ENCODE assay signal across 12 cellular contexts in the genomic region with DNA sequence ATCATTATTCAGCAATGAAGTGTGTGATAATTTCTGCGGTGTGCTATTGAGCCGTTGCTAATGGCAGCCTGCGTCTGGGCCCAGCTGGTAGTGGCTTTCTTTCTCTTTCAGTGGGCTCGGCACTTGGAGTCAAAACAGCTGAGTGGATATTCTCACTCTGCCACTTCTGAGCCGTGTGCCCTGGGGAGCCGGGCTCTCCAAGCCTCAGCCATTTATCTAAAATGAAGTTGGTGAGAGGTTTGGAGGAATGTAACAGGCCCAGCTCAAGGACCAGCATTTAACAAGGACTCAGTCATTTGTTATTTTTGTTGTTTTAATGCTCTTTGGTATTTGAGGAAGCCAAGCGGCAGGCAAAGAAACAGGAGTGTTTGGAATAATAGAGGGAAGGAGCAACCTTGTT.
A peak's percentile ranks its signal among the peaks of the same experiment; 100 is the strongest.
DNase-seq lines count a peak whose midpoint lies in the region; ATAC-seq and TF ChIP-seq lines count a peak whose summit lies in the region.
"Had no signal": no experiment of that assay in that cellular context is flagged by ENCODE, and none has a peak within 500 bp of the region (broad histone marks: within the 10 kb centered on the region; RNA-seq: fewer than 3 reads in every experiment).

No MANE protein-coding gene starts in this region.

- no peaks in the 10 kb centered on the region for H3K36me3 ChIP-seq in GM23338 (ENCODE audit: insufficient read depth)
- no peaks in the 10 kb centered on the region for H3K36me3 ChIP-seq in endocrine pancreas (ENCODE audit: control insufficient read depth, insufficient read depth, low read length)
- H3K36me3 ChIP-seq in neuronal stem cell (replicated peaks in 1 of 2; ENCODE audit: control insufficient read depth in 2 of 2, insufficient read depth in 2 of 2, low read length in 2 of 2) = no peaks in the 10 kb centered on the region
- H3K36me3 ChIP-seq in adrenal gland (replicated peaks in 1 of 2) = no peaks in the 10 kb centered on the region
- H3K36me3 ChIP-seq: WERI-Rb-1 had no signal

- no peaks in the 10 kb centered on the region for H3K79me2 ChIP-seq in GM23338 (replicated peaks; ENCODE audit: insufficient read depth)

- no peak overlapping the region for H4K91ac ChIP-seq in neuronal stem cell (ENCODE audit: low read depth, low read length, poor library complexity)

- H3K9me3 ChIP-seq in endocrine pancreas (ENCODE audit: control insufficient read depth, low read length) (no peaks in the 10 kb centered on the region), neuronal stem cell (replicated peaks in 1 of 2; ENCODE audit: control insufficient read depth in 2 of 2, insufficient read depth in 1 of 2, low read depth in 1 of 2, low read length in 2 of 2) (no peaks in the 10 kb centered on the region), adrenal gland (replicated peaks in 1 of 3) (no peaks in the 10 kb centered on the region)

- H3K9me2 ChIP-seq in GM23338 (ENCODE audit: insufficient read depth) = peaks cover 5% of the 10 kb centered on the region; the same call in 1 of the 2 replicates

- no peaks in the 10 kb centered on the region for H3K79me1 ChIP-seq in neuronal stem cell (ENCODE audit: low read depth, low read length)

- no peaks in the 10 kb centered on the region for H3K36me3 Mint-ChIP-seq in GM23338 (ENCODE audit: low read depth)

- WGBS in neuronal stem cell (ENCODE audit: extremely low coverage in 2 of 2, insufficient read length in 2 of 2, insufficient replicate concordance in 1 of 2), 2 donors = no CpG with 5 or more reads among the region's 7 CpGs
- WGBS in adrenal gland, 4 donors = 77 to 85% (median 81%) methylated on average over 7 of the region's 7 CpGs

- H3K4me2 ChIP-seq in GM23338 (no peak overlapping the region), neuronal stem cell (ENCODE audit: insufficient read depth, low read length, poor library complexity, severe bottlenecking) (no peak overlapping the region)

- H3K9ac ChIP-seq in endocrine pancreas (ENCODE audit: control insufficient read depth, insufficient read depth, low read length) (no peak overlapping the region), neuronal stem cell (ENCODE audit: low read depth, low read length, poor library complexity) (no peak overlapping the region)

- no peaks in the 10 kb centered on the region; the same call in 1 of the 2 replicates for H3F3A ChIP-seq in GM23338 (replicated peaks; ENCODE audit: low read depth)

- H3K4me3 Mint-ChIP-seq in GM23338 = no peak overlapping the region

- no peak overlapping the region for H3K14ac ChIP-seq in neuronal stem cell (ENCODE audit: low read length)

- peaks cover 15% of the 10 kb centered on the region for H3K4me1 Mint-ChIP-seq in GM23338

- no peak overlapping the region for H3K23ac ChIP-seq in neuronal stem cell (ENCODE audit: low read depth, low read length, poor library complexity)

- TF ChIP-seq CTCF in GM23338 (conservative IDR thresholded peaks at IDR 0.05; ENCODE audit: low read depth in 2 of 2) = no peak
- TF ChIP-seq CTCF in adrenal gland (IDR thresholded peaks at IDR 0.05) = no peak

- H2AK5ac ChIP-seq in neuronal stem cell (ENCODE audit: low read depth, low read length) = no peak overlapping the region

- no peaks in the 10 kb centered on the region; the same call in 2 of the 3 replicates for H3K9me3 Mint-ChIP-seq in GM23338

- H3K4me3 ChIP-seq in GM23338 (no peak overlapping the region), endocrine pancreas (ENCODE audit: control insufficient read depth, insufficient read depth, low read length) (peak overlapping the region; percentile 28), neuronal stem cell (ENCODE audit: low read length in 2 of 2) (no peak overlapping the region), adrenal gland (no peak overlapping the region)
- H3K4me3 ChIP-seq: skin epidermis had no signal

- TF ChIP-seq POLR2A in adrenal gland (IDR thresholded peaks at IDR 0.05) = no peak

- H3K27me3 ChIP-seq in GM23338 (ENCODE audit: insufficient read depth) = no peaks in the 10 kb centered on the region
- no peaks in the 10 kb centered on the region for H3K27me3 ChIP-seq in endocrine pancreas (ENCODE audit: control insufficient read depth, insufficient read depth, low read length)
- no peaks in the 10 kb centered on the region for H3K27me3 ChIP-seq in neuronal stem cell (ENCODE audit: control insufficient read depth in 3 of 3, insufficient read depth in 3 of 3, low read depth in 1 of 3, low read length in 3 of 3)
- H3K27me3 ChIP-seq in adrenal gland = no peaks in the 10 kb centered on the region

- H3K27ac ChIP-seq in GM23338 (ENCODE audit: low read depth) (peak overlapping the region; percentile 80), neuronal stem cell (replicated peaks; ENCODE audit: low read length) (peak overlapping the region; percentile 58), adrenal gland (no peak overlapping the region)
- H3K27ac ChIP-seq: C4-2B, skin epidermis, WERI-Rb-1 had no signal

- H3K18ac ChIP-seq in neuronal stem cell (ENCODE audit: low read length) = no peak overlapping the region

- H2BK120ac ChIP-seq in neuronal stem cell (ENCODE audit: low read depth, low read length) = no peak overlapping the region

- H3K4me1 ChIP-seq in GM23338 (ENCODE audit: insufficient read depth) = 0 out of 2 replicates have a peak, but pooled peaks cover 3% of the 10 kb centered on the region
- H3K4me1 ChIP-seq in endocrine pancreas (ENCODE audit: control insufficient read depth, insufficient read depth, low read length) = no peaks in the 10 kb centered on the region
- H3K4me1 ChIP-seq in neuronal stem cell (ENCODE audit: control insufficient read depth in 2 of 2, insufficient read depth in 1 of 2, low read depth in 1 of 2, low read length in 2 of 2) = peaks cover 5 to 13% of the 10 kb centered on the region in 2 donors
- no peaks in the 10 kb centered on the region for H3K4me1 ChIP-seq in adrenal gland (replicated peaks in 1 of 2)

- no peak overlapping the region for H2BK15ac ChIP-seq in neuronal stem cell (ENCODE audit: low read length)

- intact Hi-C loops in adrenal gland (cut with DNase I) = no loop called here

- peak; percentile 60 for ATAC-seq in GM23338

- 0 out of 2 replicates have a peak overlapping the region, but pooled peaks have one; percentile 46 for H3K27ac Mint-ChIP-seq in GM23338

- no peak overlapping the region for H2BK5ac ChIP-seq in neuronal stem cell (ENCODE audit: low read length)

- no peak overlapping the region for H3K4ac ChIP-seq in neuronal stem cell (ENCODE audit: low read length)

- H2BK12ac ChIP-seq in neuronal stem cell (ENCODE audit: low read length) = no peak overlapping the region

- DNase-seq in GM23338 (ENCODE audit: low spot score) (peak; percentile 33), NCI-H187 (lab: John Stamatoyannopoulos, UW) (peak; percentile 79 to 86), neuronal stem cell (ENCODE audit: low spot score) (no peak), HK-2 (ENCODE audit: unreplicated experiment) (no peak), putamen (ENCODE audit: low spot score) (no peak), glomerular visceral epithelial cell (ENCODE audit: extremely low spot score) (no peak), adrenal gland (no peak)
- DNase-seq: activated naive CD4-positive, alpha-beta T cell treated with anti-CD3 and anti-CD28 coated beads, Interleukin-2, amount 50 U/mL, for 16 hours; WERI-Rb-1 had no signal

- H4K8ac ChIP-seq in neuronal stem cell (ENCODE audit: low read depth, low read length) = no peak overlapping the region

- H4K20me1 ChIP-seq in GM23338 (replicated peaks; ENCODE audit: insufficient read depth) = no peaks in the 10 kb centered on the region; the same call in 1 of the 2 replicates

- peak overlapping the region; percentile 11 for H2AFZ ChIP-seq in GM23338
- H2AFZ ChIP-seq in neuronal stem cell (ENCODE audit: low read length) = peak overlapping the region; percentile 83

- H3K27me3 Mint-ChIP-seq in GM23338 (ENCODE audit: insufficient read depth, low read depth, poor library complexity) = peaks cover 3% of the 10 kb centered on the region

TF ChIP-seq in GM23338, 12 proteins besides CTCF, POLR2A, EP300 and RAD21:
- TF ChIP-seq NANOG (IDR thresholded peaks at IDR 0.05; ENCODE audit: borderline replicate concordance) (no peak), CREB1 (CRISPR knock-in tag; IDR thresholded peaks at IDR 0.05; ENCODE audit: low read depth) (no peak), EZH2 (IDR thresholded peaks at IDR 0.05; ENCODE audit: low read depth, unreplicated experiment) (no peak)
TF ChIP-seq in GM23338: peak in this region for 0.

Comparison
In these comparisons a context has a peak if more than half of its experiments do, and no peak if none do; other contexts are left out.
1. DNase-seq: peak in GM23338 (single experiment) and NCI-H187 (2 of 2); none in neuronal stem cell (single experiment), HK-2 (single experiment), putamen (single experiment), glomerular visceral epithelial cell (single experiment) and adrenal gland (0 of 7).
2. H3K27ac ChIP-seq: peak in GM23338 (single experiment) and neuronal stem cell (single experiment); none in adrenal gland (0 of 5).